In genomic region chr4:140236649-140237160, GRCh38 we compare ENCODE assay signal across 10 cellular contexts.
DNase-seq lines count a peak whose midpoint lies in the region; TF ChIP-seq lines count a peak whose summit lies in the region.
"Had no signal": no experiment of that assay in that cellular context is flagged by ENCODE, and none has a peak within 500 bp of the region (broad histone marks: within the 10 kb centered on the region; RNA-seq: fewer than 3 reads in every experiment).

No MANE protein-coding gene starts in this region.

- peak overlapping the region; percentile 2 for H3K27ac Mint-ChIP-seq in endothelial cell (ENCODE audit: unreplicated experiment)
- H3K27ac Mint-ChIP-seq: B cell had no signal

- H3K9me2 ChIP-seq in neural cell (ENCODE audit: insufficient read depth, low read length) = no peaks in the 10 kb centered on the region

- H3K4me3 Mint-ChIP-seq in endothelial cell (ENCODE audit: unreplicated experiment) = no peak overlapping the region
- H3K4me3 Mint-ChIP-seq: B cell had no signal

- peak overlapping the region; percentile 53 for H3K4me3 ChIP-seq in left ventricle myocardium inferior
- no peak overlapping the region for H3K4me3 ChIP-seq in right atrium auricular region
- no peak overlapping the region for H3K4me3 ChIP-seq in neural cell (ENCODE audit: low read length)
- no peak overlapping the region for H3K4me3 ChIP-seq in vagina

- H3K79me2 ChIP-seq in neural cell (replicated peaks; ENCODE audit: insufficient read depth, low read length) = no peaks in the 10 kb centered on the region

- H3K4me1 ChIP-seq in left ventricle myocardium inferior = peaks cover 50% of the 10 kb centered on the region
- H3K4me1 ChIP-seq in right atrium auricular region = peaks cover 0 to 26% of the 10 kb centered on the region in 2 donors
- H3K4me1 ChIP-seq in vagina = peaks cover 29% of the 10 kb centered on the region

- no peak for TF ChIP-seq POLR2A in vagina (IDR thresholded peaks at IDR 0.05)

- intact Hi-C loops in left ventricle myocardium inferior (cut with micrococcal nuclease) = no loop called here
- intact Hi-C loops in vagina (cut with DNase I) = no loop called here

- H3K36me3 Mint-ChIP-seq in endothelial cell (ENCODE audit: low read depth, unreplicated experiment) = no peaks in the 10 kb centered on the region

- TF ChIP-seq CTCF in left ventricle myocardium inferior (IDR thresholded peaks at IDR 0.05; ENCODE audit: borderline replicate concordance) = no peak
- no peak for TF ChIP-seq CTCF in right atrium auricular region (IDR thresholded peaks at IDR 0.05)
- TF ChIP-seq CTCF in endothelial cell (IDR thresholded peaks at IDR 0.05; ENCODE audit: unreplicated experiment) = no peak
- TF ChIP-seq CTCF in neural cell (IDR thresholded peaks at IDR 0.05; ENCODE audit: poor library complexity, severe bottlenecking) = no peak
- TF ChIP-seq CTCF in vagina (IDR thresholded peaks at IDR 0.05) = no peak

- H4K20me1 ChIP-seq in neural cell (ENCODE audit: insufficient read depth) = no peaks in the 10 kb centered on the region

- no peak overlapping the region for H3K9ac ChIP-seq in neural cell (ENCODE audit: low read length)

- H3K4me1 Mint-ChIP-seq in endothelial cell (ENCODE audit: unreplicated experiment) = peaks cover 35% of the 10 kb centered on the region

- no peak for DNase-seq in left ventricle myocardium inferior
- DNase-seq in right atrium auricular region (ENCODE audit: low spot score) = no peak
- DNase-seq in endothelial cell (ENCODE audit: low spot score) = no peak
- no peak for DNase-seq in vagina (ENCODE audit: extremely low spot score in 2 of 2)
- DNase-seq in NCI-H1105 treated with DMSO at 0.1 percent for 48 hours (lab: John Stamatoyannopoulos, UW) = no peak
- DNase-seq in cerebellar cortex (ENCODE audit: low spot score) = no peak
- DNase-seq in T-helper 2 cell = no peak
- DNase-seq: activated CD8-positive, alpha-beta memory T cell treated with anti-CD3 and anti-CD28 coated beads, Interleukin-2, amount 50 U/mL, for 48 hours had no signal

- no peaks in the 10 kb centered on the region for H3K36me3 ChIP-seq in left ventricle myocardium inferior
- no peaks in the 10 kb centered on the region for H3K36me3 ChIP-seq in right atrium auricular region
- H3K36me3 ChIP-seq in neural cell (ENCODE audit: insufficient read depth, low read length) = no peaks in the 10 kb centered on the region
- H3K36me3 ChIP-seq in vagina = no peaks in the 10 kb centered on the region

- no peak for TF ChIP-seq EP300 in neural cell (conservative IDR thresholded peaks at IDR 0.05; ENCODE audit: poor library complexity, severe bottlenecking)

- no peak overlapping the region for H3K4me2 ChIP-seq in neural cell (ENCODE audit: low read length)

- H3K27me3 ChIP-seq in left ventricle myocardium inferior (ENCODE audit: low read depth) (no peaks in the 10 kb centered on the region), right atrium auricular region (no peaks in the 10 kb centered on the region), neural cell (ENCODE audit: insufficient read depth, low read depth, low read length) (no peaks in the 10 kb centered on the region), vagina (no peaks in the 10 kb centered on the region)

- no peak for TF ChIP-seq RAD21 in neural cell (conservative IDR thresholded peaks at IDR 0.05)

- no peaks in the 10 kb centered on the region for H3F3A ChIP-seq in neural cell (ENCODE audit: insufficient read depth, low read length, poor library complexity, severe bottlenecking)

- H3K27ac ChIP-seq in left ventricle myocardium inferior (replicated peaks) (peak overlapping the region; percentile 93), right atrium auricular region (no peak overlapping the region), neural cell (ENCODE audit: low read length) (peak overlapping the region; percentile 72), vagina (peak overlapping the region; percentile 81)

- no peaks in the 10 kb centered on the region for H3K9me3 ChIP-seq in left ventricle myocardium inferior (replicated peaks)
- H3K9me3 ChIP-seq in right atrium auricular region = no peaks in the 10 kb centered on the region
- no peaks in the 10 kb centered on the region for H3K9me3 ChIP-seq in neural cell (ENCODE audit: low read length)
- no peaks in the 10 kb centered on the region for H3K9me3 ChIP-seq in vagina

- no peaks in the 10 kb centered on the region for H3K9me3 Mint-ChIP-seq in endothelial cell (ENCODE audit: unreplicated experiment)

- H3K27me3 Mint-ChIP-seq in endothelial cell (ENCODE audit: unreplicated experiment) = peaks cover 1% of the 10 kb centered on the region

- H2AFZ ChIP-seq in neural cell (ENCODE audit: low read depth, low read length) = no peak overlapping the region

TF ChIP-seq in neural cell, 6 proteins besides CTCF, POLR2A, EP300 and RAD21:
- TF ChIP-seq SMC3 (conservative IDR thresholded peaks at IDR 0.05; ENCODE audit: poor library complexity) (no peak), REST (IDR thresholded peaks at IDR 0.05; ENCODE audit: borderline replicate concordance) (no peak), POLR2AphosphoS5 (IDR thresholded peaks at IDR 0.05) (no peak), MXI1 (conservative IDR thresholded peaks at IDR 0.05; ENCODE audit: poor library complexity, severe bottlenecking) (no peak), EZH2 (IDR thresholded peaks at IDR 0.05; ENCODE audit: borderline replicate concordance, insufficient read depth, low read length, poor library complexity, severe bottlenecking) (no peak), TAF1 (IDR thresholded peaks at IDR 0.05; ENCODE audit: low read depth) (no peak)

Comparison
In these comparisons a context has a peak if more than half of its experiments do, and no peak if none do; other contexts are left out.
1. H3K27ac ChIP-seq: peak in left ventricle myocardium inferior (single experiment), neural cell (single experiment) and vagina (single experiment); none in right atrium auricular region (0 of 2).